In genomic region chr1:39522221-39522620, GRCh38 we compare ENCODE assay signal across 1 cellular context. TPM values are rescaled to one million over a fixed set of nuclear protein-coding genes. Genes with fewer than 3 reads are reported as not detected.
"Had no signal": no experiment of that assay in that cellular context is flagged by ENCODE, and none has a peak within 500 bp of the region (broad histone marks: within the 10 kb centered on the region; RNA-seq: fewer than 3 reads in every experiment).

No MANE protein-coding gene starts in this region.

RNA-seq across cellular contexts. Expression of gene BMP8A, which starts 30.8 kb away (rescaled TPM):
- total RNA-seq: IMR-90 had no signal
- polyA plus RNA-seq: IMR-90 had no signal
